Comparison of ENCODE assay signal across 12 cellular contexts in genomic region chr6:112016335-112016734, GRCh38. TPM values are rescaled to one million over a fixed set of nuclear protein-coding genes. Genes with fewer than 3 reads are reported as not detected.
DNase-seq lines count a peak whose midpoint lies in the region; ATAC-seq, FAIRE-seq and TF ChIP-seq lines count a peak whose summit lies in the region.
"Had no signal": no experiment of that assay in that cellular context is flagged by ENCODE, and none has a peak within 500 bp of the region (broad histone marks: within the 10 kb centered on the region; RNA-seq: fewer than 3 reads in every experiment).

No MANE protein-coding gene starts in this region.

- H3K27me3 ChIP-seq in IMR-90 (ENCODE audit: control insufficient read depth, insufficient read depth, low read length) = no peaks in the 10 kb centered on the region
- H3K27me3 ChIP-seq in H1 (replicated peaks in 1 of 4; ENCODE audit: control insufficient read depth in 3 of 4, extremely low read depth in 1 of 4, insufficient read depth in 3 of 4, low read length in 3 of 4) = no peaks in the 10 kb centered on the region
- H3K27me3 ChIP-seq in SJCRH30 = no peaks in the 10 kb centered on the region

- H3K56ac ChIP-seq in IMR-90 (ENCODE audit: extremely low read depth, insufficient read depth, low read length) (no peak overlapping the region), H1 (replicated peaks; ENCODE audit: insufficient read length, low read depth, low read length) (no peak overlapping the region)

- H3K4me2 ChIP-seq in IMR-90 (ENCODE audit: low read depth, low read length) (no peak overlapping the region), H1 (ENCODE audit: insufficient read depth in 1 of 2, low read depth in 2 of 2, low read length in 2 of 2) (no peak overlapping the region)

- no peak overlapping the region for H3K23ac ChIP-seq in IMR-90 (ENCODE audit: low read depth, low read length)
- no peak overlapping the region for H3K23ac ChIP-seq in H1 (ENCODE audit: insufficient read length)

- H2AFZ ChIP-seq in IMR-90 (replicated peaks; ENCODE audit: low read length, poor library complexity) = no peak overlapping the region
- 0 out of 2 replicates have a peak overlapping the region, but pooled peaks have one; percentile 1 for H2AFZ ChIP-seq in H1 (ENCODE audit: low read length)

- BruUV-seq in IMR-90 (replicated peaks; lab: Mats Ljungman, UMichigan) = no TSS peak

- H3K4ac ChIP-seq in IMR-90 (ENCODE audit: low read depth, low read length) = no peak overlapping the region
- H3K4ac ChIP-seq in H1 (replicated peaks; ENCODE audit: insufficient read length, low read depth, low read length) = no peak overlapping the region

- H3K36me3 ChIP-seq in IMR-90 (ENCODE audit: control insufficient read depth, insufficient read depth, low read length) (no peaks in the 10 kb centered on the region), H1 (ENCODE audit: control insufficient read depth in 2 of 4, insufficient read depth in 4 of 4, low read length in 3 of 4) (no peaks in the 10 kb centered on the region), SJCRH30 (no peaks in the 10 kb centered on the region)

- H4K91ac ChIP-seq in IMR-90 (ENCODE audit: insufficient read depth, low read depth, low read length) (no peak overlapping the region), H1 (replicated peaks; ENCODE audit: insufficient read length, low read length) (no peak overlapping the region)

- H3K9ac ChIP-seq in IMR-90 (ENCODE audit: low read depth, low read length) (no peak overlapping the region), H1 (replicated peaks in 1 of 4; ENCODE audit: extremely low read depth in 1 of 4, low read depth in 3 of 4, low read length in 3 of 4) (no peak overlapping the region)

- H3K79me1 ChIP-seq in IMR-90 (ENCODE audit: low read depth in 1 of 2, low read length in 2 of 2) = no peaks in the 10 kb centered on the region
- no peaks in the 10 kb centered on the region for H3K79me1 ChIP-seq in H1 (ENCODE audit: low read depth, low read length)

- TF ChIP-seq RAD21 in IMR-90 (IDR thresholded peaks at IDR 0.05; ENCODE audit: low read length) (no peak), H1 (IDR thresholded peaks at IDR 0.05 in 1 of 2, conservative IDR thresholded peaks at IDR 0.05 in 1 of 2; ENCODE audit: low read depth in 2 of 2, low read length in 2 of 2) (no peak)

- H4K5ac ChIP-seq in IMR-90 (ENCODE audit: low read depth, low read length) (no peak overlapping the region), H1 (ENCODE audit: insufficient read length, low read depth, low read length) (no peak overlapping the region)

- H4K8ac ChIP-seq in IMR-90 (ENCODE audit: low read depth in 2 of 2, low read length in 2 of 2) (no peak overlapping the region), H1 (ENCODE audit: extremely low read depth, insufficient read depth, low read length) (no peak overlapping the region)

- H3K23me2 ChIP-seq in H1 (ENCODE audit: low read depth, low read length) = no peaks in the 10 kb centered on the region

- CTCF ChIA-PET in IMR-90 (lab: Yijun Ruan, JAX) (no interaction called here), H1 (lab: Charles Lee; ENCODE audit: partially characterized antibody) (interaction anchor here (0.8 to 12.2 kb wide), 7 partner anchors 10 to 306 kb away, joined by 3 to 92 read pairs (median 7); no protein-coding TSS in a partner anchor)

- WGBS in IMR-90 (ENCODE audit: extremely low coverage in 2 of 2, insufficient read length in 1 of 2), 2 experiments = 100% methylated on average over 2 of the region's 6 CpGs; no CpG with 5 or more reads in 1 of the 2 experiments
- 96% methylated on average over 6 of the region's 6 CpGs; no CpG with 5 or more reads in 1 of the 2 experiments for WGBS in H1 (ENCODE audit: extremely low coverage in 1 of 2, insufficient coverage in 1 of 2, insufficient read length in 1 of 2, insufficient replicate concordance in 2 of 2, low coverage in 1 of 2, low lambda C conversion rate in 2 of 2, missing lambda C conversion rate in 1 of 2), 2 experiments

- no peaks in the 10 kb centered on the region for H3K79me2 ChIP-seq in H1 (ENCODE audit: control insufficient read depth in 1 of 2, insufficient read depth in 2 of 2, low read length in 2 of 2)

- H3K4me1 ChIP-seq in IMR-90 (ENCODE audit: control insufficient read depth, insufficient read depth, low read length) (peaks cover 7% of the 10 kb centered on the region), H1 (replicated peaks in 1 of 4; ENCODE audit: control insufficient read depth in 3 of 4, insufficient read depth in 4 of 4, low read length in 3 of 4) (no peaks in the 10 kb centered on the region), SJCRH30 (peaks cover 32% of the 10 kb centered on the region)

- H3K9me3 ChIP-seq in IMR-90 (ENCODE audit: control insufficient read depth, insufficient read depth, low read length) = no peaks in the 10 kb centered on the region
- H3K9me3 ChIP-seq in H1 (ENCODE audit: insufficient read depth in 2 of 2, low read depth in 1 of 2, low read length in 1 of 2) = no peaks in the 10 kb centered on the region
- no peaks in the 10 kb centered on the region for H3K9me3 ChIP-seq in SJCRH30 (replicated peaks)

- in situ Hi-C loops in IMR-90 (cut with MboI; ENCODE audit: low sequenced_read_pairs) = no loop called here

- H2BK12ac ChIP-seq in H1 (ENCODE audit: low read depth, low read length) = no peak overlapping the region

- intact Hi-C loops in IMR-90 (cut with micrococcal nuclease) = no loop called here

- POLR2A ChIA-PET in IMR-90 (lab: Charles Lee; ENCODE audit: unreplicated experiment) (no interaction called here), H1 (lab: Charles Lee; ENCODE audit: partially characterized antibody) (no interaction called here)

- H3K27ac ChIP-seq in IMR-90 (ENCODE audit: insufficient read depth, low read length) (no peak overlapping the region), H1 (ENCODE audit: low read depth, low read length) (no peak overlapping the region), SJCRH30 (no peak overlapping the region)

- FAIRE-seq in H1 (lab: Jason Lieb, UNC) = no peak
- FAIRE-seq: astrocyte had no signal

- H2AK9ac ChIP-seq in IMR-90 (replicated peaks; ENCODE audit: low read depth, low read length, poor library complexity) = no peak overlapping the region

- H3K18ac ChIP-seq in IMR-90 (ENCODE audit: low read depth, low read length) (no peak overlapping the region), H1 (ENCODE audit: extremely low read depth, low read length) (no peak overlapping the region)

- H2BK120ac ChIP-seq in IMR-90 (ENCODE audit: low read depth, low read length) (no peak overlapping the region), H1 (replicated peaks; ENCODE audit: low read depth, low read length) (no peak overlapping the region)

- no peak for ATAC-seq in IMR-90 (ENCODE audit: low read depth)

- H3K4me3 ChIP-seq in IMR-90 (ENCODE audit: insufficient read depth, low read depth, low read length) = no peak overlapping the region
- H3K4me3 ChIP-seq in H1 (ENCODE audit: extremely low read depth in 1 of 4, insufficient read depth in 2 of 4, low read depth in 3 of 4, low read length in 4 of 4) = no peak overlapping the region
- H3K4me3 ChIP-seq in SJCRH30 = no peak overlapping the region

- no peak for TF ChIP-seq EP300 in H1 (IDR thresholded peaks at IDR 0.05; ENCODE audit: borderline replicate concordance in 1 of 2, low read depth in 2 of 2, low read length in 2 of 2)

- H2AK5ac ChIP-seq in IMR-90 (ENCODE audit: low read depth, low read length) (peak overlapping the region; percentile 47; the same call in 1 of the 2 replicates), H1 (ENCODE audit: low read depth, low read length) (no peak overlapping the region)

- dilution Hi-C loops in IMR-90 (cut with HindIII; ENCODE audit: low sequenced_read_pairs, unreplicated experiment) = no loop called here

- H2BK15ac ChIP-seq in IMR-90 (ENCODE audit: low read depth, low read length) (no peak overlapping the region; the same call in 2 of the 3 replicates), H1 (ENCODE audit: low read length) (no peak overlapping the region)

- no peak overlapping the region for H2BK5ac ChIP-seq in IMR-90 (ENCODE audit: low read depth, low read length, poor library complexity, severe bottlenecking)
- H2BK5ac ChIP-seq in H1 (ENCODE audit: low read depth, low read length) = no peak overlapping the region

- DNase-seq in AG20443 (ENCODE audit: low spot score) = peak; percentile 61
- peak; percentile 40 for DNase-seq in IMR-90
- DNase-seq in H1 (ENCODE audit: low read depth in 1 of 2, low spot score in 2 of 2) = no peak
- peak; percentile 65 to 69 (median 67) for DNase-seq in stimulated activated CD4-positive, alpha-beta T cell treated with anti-CD3 and anti-CD28 coated beads, Interleukin-12 subunit alpha, Interleukin-12 subunit beta, amount 100 ng/mL, for 48 hours (ENCODE audit: low read depth in 2 of 3, low spot score in 1 of 3)
- no peak for DNase-seq in NCI-H524 (lab: John Stamatoyannopoulos, UW)
- DNase-seq in NK-92 (lab: John Stamatoyannopoulos, UW; ENCODE audit: unreplicated experiment) = no peak
- DNase-seq in NCI-H2196 treated with DMSO at 0.1 percent for 48 hours (lab: John Stamatoyannopoulos, UW; ENCODE audit: unreplicated experiment) = no peak
- no peak for DNase-seq in SJCRH30
- DNase-seq: naive B cell, NCI-H446 had no signal

- H2BK20ac ChIP-seq in IMR-90 (ENCODE audit: low read depth, low read length) (no peak overlapping the region), H1 (ENCODE audit: low read length) (no peak overlapping the region)

- H3K14ac ChIP-seq in IMR-90 (replicated peaks; ENCODE audit: low read depth, low read length) = no peak overlapping the region
- no peak overlapping the region for H3K14ac ChIP-seq in H1 (ENCODE audit: insufficient read length)

- no peak for TF ChIP-seq CTCF in IMR-90 (conservative IDR thresholded peaks at IDR 0.05; ENCODE audit: low read depth, low read length)
- no peak for TF ChIP-seq CTCF in H1 (IDR thresholded peaks at IDR 0.05; ENCODE audit: control extremely low read depth in 1 of 3, insufficient read depth in 1 of 3, low read depth in 1 of 3, low read length in 3 of 3)

- H3K9me1 ChIP-seq in IMR-90 (ENCODE audit: insufficient read depth, low read length) = 0 out of 2 replicates have a peak, but pooled peaks cover 3% of the 10 kb centered on the region

- H4K20me1 ChIP-seq in IMR-90 (ENCODE audit: insufficient read depth, low read length) = no peaks in the 10 kb centered on the region
- no peaks in the 10 kb centered on the region for H4K20me1 ChIP-seq in H1 (replicated peaks in 1 of 2; ENCODE audit: control insufficient read depth in 1 of 2, insufficient read depth in 2 of 2, low read length in 2 of 2)

- TF ChIP-seq POLR2A in IMR-90 (IDR thresholded peaks at IDR 0.05; ENCODE audit: low read depth, low read length) = no peak
- no peak for TF ChIP-seq POLR2A in H1 (IDR thresholded peaks at IDR 0.05; ENCODE audit: control extremely low read depth in 1 of 2, low read depth in 2 of 2, low read length in 2 of 2)

RNA-seq across cellular contexts. Expression of gene CCN6, which starts 37.6 kb away (rescaled TPM):
- not detected in 2 replicates for total RNA-seq in IMR-90 (2012; rRNA removed)
- not detected in 2 replicates for polyA plus RNA-seq in IMR-90 (2012; rRNA removed)
- not detected in 2 replicates for polyA plus RNA-seq in IMR-90 (2012; cell fraction: cytosol; rRNA removed)
- not detected in 2 replicates for polyA plus RNA-seq in IMR-90 (2012; cell fraction: nucleus; rRNA removed; ENCODE audit: low replicate concordance)
- not detected in 2 replicates for total RNA-seq in H1 (2021; fragmentation: NEBNext Ultra II Directional; extraction: Animal tissue kit (Norgen Biotek cat#: 25700))
- not detected in 2 replicates for polyA plus RNA-seq in H1 (2011; rRNA removed)
- not detected for polyA plus RNA-seq in H1 (2011; cell fraction: cytosol; rRNA removed)
- not detected for polyA plus RNA-seq in H1 (2011; cell fraction: nucleus; rRNA removed)
- not detected in 4 replicates for polyA plus RNA-seq in H1 (2012, experiment 1 of 2)
- not detected for polyA plus RNA-seq in H1 (2012, experiment 2 of 2)
- not detected for polyA plus RNA-seq in H1 (2013, experiment 1 of 2)
- polyA plus RNA-seq in H1 (2013, experiment 2 of 2) = not detected
- not detected in 2 replicates for polyA minus RNA-seq in H1 (2011; rRNA and poly(A)+ RNA removed)
- polyA minus RNA-seq in H1 (2011; cell fraction: cytosol; rRNA and poly(A)+ RNA removed) = not detected
- not detected for polyA minus RNA-seq in H1 (2011; cell fraction: nucleus; rRNA and poly(A)+ RNA removed)
- not detected in 2 replicates for total RNA-seq in SJCRH30 (2014; rRNA removed; shearing (Covaris generic))
- total RNA-seq: astrocyte had no signal
- polyA plus RNA-seq: IgD-negative memory B cell had no signal

Comparison
In these comparisons a context has a peak if more than half of its experiments do, and no peak if none do; other contexts are left out.
1. DNase-seq: peak in AG20443 (single experiment), IMR-90 (single experiment) and stimulated activated CD4-positive, alpha-beta T cell treated with anti-CD3 and anti-CD28 coated beads, Interleukin-12 subunit alpha, Interleukin-12 subunit beta, amount 100 ng/mL, for 48 hours (3 of 3); none in H1 (0 of 2), NCI-H524 (0 of 2), NK-92 (single experiment), NCI-H2196 treated with DMSO at 0.1 percent for 48 hours (single experiment) and SJCRH30 (0 of 2).